Comparison of ENCODE assay signal across 8 cellular contexts in the genomic region with DNA sequence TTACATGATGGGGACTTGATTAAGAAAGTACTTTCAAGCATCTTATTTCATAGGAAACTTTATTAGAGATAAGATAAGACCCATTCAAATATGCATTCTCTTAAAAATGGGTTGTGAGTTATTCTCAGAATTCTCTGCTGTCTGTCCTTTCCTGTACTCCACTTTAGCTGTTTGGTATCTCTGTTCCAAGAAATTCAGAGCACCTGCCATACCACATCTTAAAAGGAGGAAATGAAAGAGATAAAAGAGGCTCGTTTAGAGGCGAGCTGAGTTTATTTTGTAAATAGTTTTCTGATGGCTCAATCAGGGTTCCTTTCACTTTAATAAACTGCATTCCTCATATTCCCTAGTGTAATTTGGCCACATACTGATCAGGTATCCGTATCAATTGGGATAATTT.
DNase-seq lines count a peak whose midpoint lies in the region; ATAC-seq and TF ChIP-seq lines count a peak whose summit lies in the region.

No MANE protein-coding gene starts in this region.

- no peaks in the 10 kb centered on the region for H3K27me3 Mint-ChIP-seq in CD8-positive, alpha-beta memory T cell

- no peaks in the 10 kb centered on the region for H3K36me3 ChIP-seq in CD8-positive, alpha-beta memory T cell (ENCODE audit: insufficient read depth, low read length)
- H3K36me3 ChIP-seq in esophagus squamous epithelium: no peaks in the 10 kb centered on the region
- no peaks in the 10 kb centered on the region for H3K36me3 ChIP-seq in aorta (ENCODE audit: control insufficient read depth in 1 of 2, insufficient read depth in 2 of 2, low read length in 1 of 2)

- CTCF ChIA-PET in CD8-positive, alpha-beta memory T cell (lab: Charles Lee): interaction anchor here (1.0 kb wide), 1 partner anchor 14 kb away, joined by 3 read pairs; no protein-coding TSS in a partner anchor

- peak in 1 of 5 donors; percentile 14 for DNase-seq in CD8-positive, alpha-beta memory T cell
- DNase-seq in esophagus squamous epithelium (lab: John Stamatoyannopoulos, UW): no peak
- no peak for DNase-seq in COLO668 (lab: John Stamatoyannopoulos, UW; ENCODE audit: unreplicated experiment)
- DNase-seq in aorta: no peak
- no peak for DNase-seq in NCI-H510A treated with DMSO at 0.1 percent for 48 hours (lab: John Stamatoyannopoulos, UW)
- no peak for DNase-seq in activated effector memory CD4-positive, alpha-beta T cell treated with Interleukin-2 at 50 U/mL for 16 hours

- no peaks in the 10 kb centered on the region for H3K9me3 ChIP-seq in CD8-positive, alpha-beta memory T cell (ENCODE audit: low read length)
- H3K9me3 ChIP-seq in esophagus squamous epithelium (no peaks in the 10 kb centered on the region), aorta (ENCODE audit: control insufficient read depth, low read length) (no peaks in the 10 kb centered on the region)

- TF ChIP-seq POLR2A in esophagus squamous epithelium (IDR thresholded peaks at IDR 0.05): no peak

- ATAC-seq in GM21423 (IDR thresholded peaks at IDR 0.05; ENCODE audit: unreplicated experiment) (peak; percentile 79), HG03558 (IDR thresholded peaks at IDR 0.05; ENCODE audit: extremely low read depth, unreplicated experiment) (peak; percentile 73), aorta (ENCODE audit: low FRiP score) (no peak)

- H3K27me3 ChIP-seq in CD8-positive, alpha-beta memory T cell (ENCODE audit: insufficient read depth, low read length, poor library complexity, severe bottlenecking): no peaks in the 10 kb centered on the region
- H3K27me3 ChIP-seq in esophagus squamous epithelium: no peaks in the 10 kb centered on the region
- no peaks in the 10 kb centered on the region for H3K27me3 ChIP-seq in aorta (ENCODE audit: control insufficient read depth in 1 of 2, insufficient read depth in 2 of 2, low read length in 1 of 2)

- H3K4me1 Mint-ChIP-seq in CD8-positive, alpha-beta memory T cell: peaks cover 87 to 98% (median 97%) of the 10 kb centered on the region in 3 donors

- peaks cover 17 to 34% (median 25%) of the 10 kb centered on the region in 3 donors for H3K36me3 Mint-ChIP-seq in CD8-positive, alpha-beta memory T cell

- peaks cover 89% of the 10 kb centered on the region for H3K4me1 ChIP-seq in CD8-positive, alpha-beta memory T cell (ENCODE audit: insufficient read depth, low read length)
- peaks cover 0 to 44% (median 15%) of the 10 kb centered on the region in 3 donors for H3K4me1 ChIP-seq in esophagus squamous epithelium
- H3K4me1 ChIP-seq in aorta (ENCODE audit: control insufficient read depth in 1 of 2, insufficient read depth in 2 of 2, low read length in 2 of 2): peaks cover 3 to 12% of the 10 kb centered on the region in 2 donors

- peak overlapping the region; percentile 49 for H3K4me3 ChIP-seq in CD8-positive, alpha-beta memory T cell (ENCODE audit: low read length)
- peak overlapping the region in 1 of 4 donors; percentile 2 for H3K4me3 ChIP-seq in esophagus squamous epithelium
- no peak overlapping the region for H3K4me3 ChIP-seq in aorta (ENCODE audit: low read length in 2 of 2)

- peak overlapping the region; percentile 72 to 82 (median 79) for H3K4me3 Mint-ChIP-seq in CD8-positive, alpha-beta memory T cell

- TF ChIP-seq CTCF in esophagus squamous epithelium (IDR thresholded peaks at IDR 0.05): no peak

- 16 to 20% methylated on average over 3 of the region's 3 CpGs for WGBS in esophagus squamous epithelium, 2 donors
- 51 to 56% methylated on average over 3 of the region's 3 CpGs for WGBS in aorta, 2 donors

- intact Hi-C loops in esophagus squamous epithelium (cut with DNase I) (no loop called here), aorta (cut with DNase I) (no loop called here)

- POLR2A ChIA-PET in CD8-positive, alpha-beta memory T cell (lab: Charles Lee): interaction anchor here (0.6 to 1.1 kb wide), 2 partner anchors 88 to 1671 kb away, joined by 3 to 12 read pairs; no protein-coding TSS in a partner anchor

- no peaks in the 10 kb centered on the region for H3K9me3 Mint-ChIP-seq in CD8-positive, alpha-beta memory T cell

- peak overlapping the region; percentile 1 to 98 (median 87) for H3K27ac Mint-ChIP-seq in CD8-positive, alpha-beta memory T cell

- H3K27ac ChIP-seq in CD8-positive, alpha-beta memory T cell (ENCODE audit: low read depth, low read length): no peak overlapping the region
- H3K27ac ChIP-seq in esophagus squamous epithelium: peak overlapping the region; percentile 2 to 72 (median 49)
- H3K27ac ChIP-seq in aorta (ENCODE audit: low read depth in 1 of 2, low read length in 2 of 2): no peak overlapping the region

Comparison
In these comparisons a context has a peak if more than half of its experiments do, and no peak if none do; other contexts are left out.
1. H3K27ac ChIP-seq: peak in esophagus squamous epithelium (4 of 4); none in CD8-positive, alpha-beta memory T cell (single experiment) and aorta (0 of 2).